In the genomic region with DNA sequence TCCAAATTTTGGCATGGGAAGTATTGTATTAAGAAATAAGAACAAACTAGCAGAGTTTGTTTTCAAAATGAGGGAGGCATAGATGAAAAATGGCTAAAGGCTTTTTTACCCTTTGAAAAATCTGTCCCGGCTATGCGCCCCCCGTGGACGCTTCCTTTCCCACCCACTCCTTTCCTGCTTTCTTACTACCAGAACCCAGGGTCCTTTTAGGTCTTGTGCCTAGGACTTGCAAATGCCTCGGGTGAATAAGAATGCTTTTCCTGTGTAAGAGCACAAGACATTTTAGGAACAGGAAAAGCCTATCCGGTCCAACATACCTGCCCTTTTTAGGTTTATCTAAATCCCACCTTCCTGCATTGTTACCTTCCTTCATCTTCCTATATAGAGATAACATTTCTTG, we compare ENCODE assay signal across 1 cellular context.
TF ChIP-seq lines count a peak whose summit lies in the region.

No MANE protein-coding gene starts in this region.

TF ChIP-seq in endothelial cell of umbilical vein, 7 proteins besides CTCF, POLR2A, EP300 and RAD21:
- no peak for TF ChIP-seq POLR2AphosphoS5 (IDR thresholded peaks at IDR 0.05; ENCODE audit: insufficient read depth, low read depth, low read length)
- TF ChIP-seq EZH2 (IDR thresholded peaks at IDR 0.05; ENCODE audit: borderline replicate concordance, low read depth, low read length, severe bottlenecking), result no peak
- TF ChIP-seq MYC (IDR thresholded peaks at IDR 0.05; ENCODE audit: low read depth, low read length), result no peak
- no peak for TF ChIP-seq FOS (IDR thresholded peaks at IDR 0.05; ENCODE audit: borderline replicate concordance, insufficient read depth, low read length)
- no peak for TF ChIP-seq MAX (IDR thresholded peaks at IDR 0.05; ENCODE audit: insufficient read depth, insufficient read length)
- no peak for TF ChIP-seq JUN (IDR thresholded peaks at IDR 0.05; ENCODE audit: borderline replicate concordance, insufficient read depth, insufficient read length, low read depth)
- no peak for TF ChIP-seq GATA2 (IDR thresholded peaks at IDR 0.05; ENCODE audit: insufficient read depth, insufficient read length, low read depth, low read length)
